Comparison of ENCODE assay signal across 9 cellular contexts in the genomic region with DNA sequence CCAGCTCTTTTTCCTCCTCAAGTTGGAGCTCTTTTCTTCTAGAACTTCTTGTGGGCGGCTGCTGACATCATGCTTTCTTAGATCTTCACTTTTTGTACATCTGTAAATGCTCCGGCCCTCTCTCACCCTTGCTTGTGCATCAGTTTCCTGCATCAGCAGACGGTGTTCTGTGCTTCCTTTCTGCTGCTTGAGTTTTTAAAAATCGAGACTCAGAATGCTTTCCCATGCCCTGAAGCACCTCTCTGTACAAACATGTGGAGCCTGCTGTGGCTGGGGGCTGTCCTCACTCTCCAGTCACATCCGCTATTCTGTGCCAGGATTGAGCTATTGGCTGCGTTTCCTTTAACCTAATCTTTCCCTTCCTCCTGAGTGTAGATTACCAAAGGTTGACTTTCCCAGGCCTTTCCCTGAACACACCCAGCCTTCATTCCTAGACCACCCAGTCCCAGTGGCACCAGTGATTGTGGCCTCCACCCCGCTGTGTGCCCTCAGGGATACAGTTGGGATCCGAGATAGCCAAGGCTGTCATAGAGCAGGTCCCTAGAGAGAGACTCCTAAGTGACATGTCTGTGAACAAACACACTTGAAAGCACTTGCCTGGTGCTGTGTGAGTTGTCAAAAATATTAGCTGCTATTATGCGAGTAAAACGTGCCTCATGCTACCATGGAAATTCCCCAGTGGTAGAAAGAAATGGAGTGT. TPM values are rescaled to one million over a fixed set of nuclear protein-coding genes. Genes with fewer than 3 reads are reported as not detected.
DNase-seq lines count a peak whose midpoint lies in the region; ATAC-seq lines count a peak whose summit lies in the region.
"Had no signal": no experiment of that assay in that cellular context is flagged by ENCODE, and none has a peak within 500 bp of the region (broad histone marks: within the 10 kb centered on the region; RNA-seq: fewer than 3 reads in every experiment).

No MANE protein-coding gene starts in this region.

- peaks cover 29% of the 10 kb centered on the region for H3K4me1 Mint-ChIP-seq in activated naive CD8-positive, alpha-beta T cell treated with anti-CD3 and anti-CD28 coated beads, Interleukin-2, amount 50 U/mL, for 24 hours

- DNase-seq in NCI-H345 (lab: John Stamatoyannopoulos, UW) (peak; percentile 66), left lobe of liver (ENCODE audit: low spot score) (peak; percentile 59), SIG-M5 (lab: John Stamatoyannopoulos, UW) (no peak), Ammon's horn (ENCODE audit: low spot score) (no peak)
- peak; percentile 26 for DNase-seq in activated naive CD8-positive, alpha-beta T cell treated with anti-CD3 and anti-CD28 coated beads, Interleukin-2, amount 50 U/mL, for 24 hours
- DNase-seq in stimulated activated naive CD4-positive, alpha-beta T cell (lab: John Stamatoyannopoulos, UW): peak in 5 of 6 experiments; percentile 10 to 61 (median 48)
- DNase-seq: activated B cell treated with CpG ODN at 0.5 μM for 24 hours had no signal

- peak; percentile 80 for ATAC-seq in activated naive CD8-positive, alpha-beta T cell treated with anti-CD3 and anti-CD28 coated beads, Interleukin-2, amount 50 U/mL, for 24 hours
- ATAC-seq in left lobe of liver: peak; percentile 84
- no peak for ATAC-seq in HG02852 (IDR thresholded peaks at IDR 0.05; ENCODE audit: unreplicated experiment)
- ATAC-seq in GM19455 (IDR thresholded peaks at IDR 0.05; ENCODE audit: unreplicated experiment): no peak

- peak overlapping the region; percentile 86 for H3K27ac Mint-ChIP-seq in activated naive CD8-positive, alpha-beta T cell treated with anti-CD3 and anti-CD28 coated beads, Interleukin-2, amount 50 U/mL, for 24 hours
- H3K27ac Mint-ChIP-seq: activated B cell treated with CpG ODN at 0.5 μM for 24 hours had no signal

- H3K4me3 Mint-ChIP-seq in activated naive CD8-positive, alpha-beta T cell treated with anti-CD3 and anti-CD28 coated beads, Interleukin-2, amount 50 U/mL, for 24 hours: peak overlapping the region; percentile 7
- H3K4me3 Mint-ChIP-seq: activated B cell treated with CpG ODN at 0.5 μM for 24 hours had no signal

- no peaks in the 10 kb centered on the region for H3K9me3 Mint-ChIP-seq in activated naive CD8-positive, alpha-beta T cell treated with anti-CD3 and anti-CD28 coated beads, Interleukin-2, amount 50 U/mL, for 24 hours
- H3K9me3 Mint-ChIP-seq: activated B cell treated with CpG ODN at 0.5 μM for 24 hours had no signal

- H3K36me3 Mint-ChIP-seq in activated naive CD8-positive, alpha-beta T cell treated with anti-CD3 and anti-CD28 coated beads, Interleukin-2, amount 50 U/mL, for 24 hours (ENCODE audit: low read depth): peaks cover 36% of the 10 kb centered on the region

- no peaks in the 10 kb centered on the region for H3K27me3 Mint-ChIP-seq in activated naive CD8-positive, alpha-beta T cell treated with anti-CD3 and anti-CD28 coated beads, Interleukin-2, amount 50 U/mL, for 24 hours
- H3K27me3 Mint-ChIP-seq: activated B cell treated with CpG ODN at 0.5 μM for 24 hours had no signal

RNA-seq across cellular contexts. Expression of gene TNIP2, which starts 41.9 kb away (rescaled TPM):
- 13.1 TPM for total RNA-seq in left lobe of liver

Comparison
In these comparisons a context has a peak if more than half of its experiments do, and no peak if none do; other contexts are left out.
1. DNase-seq: peak in NCI-H345 (single experiment), activated naive CD8-positive, alpha-beta T cell treated with anti-CD3 and anti-CD28 coated beads, Interleukin-2, amount 50 U/mL, for 24 hours (single experiment), left lobe of liver (single experiment) and stimulated activated naive CD4-positive, alpha-beta T cell (5 of 6); none in SIG-M5 (single experiment) and Ammon's horn (single experiment).
2. ATAC-seq: peak in activated naive CD8-positive, alpha-beta T cell treated with anti-CD3 and anti-CD28 coated beads, Interleukin-2, amount 50 U/mL, for 24 hours (single experiment) and left lobe of liver (single experiment); none in HG02852 (single experiment) and GM19455 (single experiment).